In the genomic region with DNA sequence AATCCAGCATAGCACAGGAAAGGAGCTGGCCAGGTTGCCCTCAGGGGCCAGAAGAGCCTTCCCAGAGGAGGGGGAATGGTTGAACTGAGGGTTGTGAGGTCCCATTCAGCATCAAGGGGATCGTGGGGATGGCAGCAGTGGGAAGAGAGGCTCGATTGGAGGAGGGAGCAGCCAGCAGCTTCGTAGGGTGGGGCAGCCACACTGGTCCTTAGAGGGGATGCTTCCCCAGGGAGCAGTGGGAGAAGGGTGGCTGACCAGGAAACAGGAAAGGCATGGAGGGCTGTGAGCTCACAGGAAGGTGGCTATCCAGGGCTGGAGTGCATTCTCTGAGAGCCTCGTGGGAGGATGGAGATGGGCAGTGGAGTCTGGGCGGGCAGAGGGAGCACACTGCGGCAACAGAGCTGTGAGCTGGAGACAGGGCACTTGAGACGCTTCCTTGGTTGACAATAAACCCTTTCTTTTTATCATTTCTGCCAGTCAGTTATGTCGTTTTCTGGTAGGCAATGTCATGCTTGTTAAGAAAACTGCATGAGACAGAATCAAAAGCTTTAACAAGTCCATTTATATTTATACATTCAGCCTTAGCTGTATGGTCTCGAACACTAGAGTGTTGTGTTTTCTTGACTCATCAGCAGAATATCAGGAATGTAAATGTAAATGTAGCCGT, we compare ENCODE assay signal across 1 cellular context.
TF ChIP-seq lines count a peak whose summit lies in the region.

No MANE protein-coding gene starts in this region.

TF ChIP-seq in WTC11, 78 proteins besides CTCF, POLR2A, EP300 and RAD21 (continued from another document):
- TF ChIP-seq ZNF671 (CRISPR knock-in tag; IDR thresholded peaks at IDR 0.05) = no peak
